ENCODE assay signal across 1 cellular context in genomic region chr1:204946640-204947039, GRCh38.
TF ChIP-seq lines count a peak whose summit lies in the region.

No MANE protein-coding gene starts in this region.

TF ChIP-seq in neural cell, 6 proteins besides CTCF, POLR2A, EP300 and RAD21 (continued from another document):
- TF ChIP-seq REST (IDR thresholded peaks at IDR 0.05; ENCODE audit: borderline replicate concordance), result no peak
